In the genomic region with DNA sequence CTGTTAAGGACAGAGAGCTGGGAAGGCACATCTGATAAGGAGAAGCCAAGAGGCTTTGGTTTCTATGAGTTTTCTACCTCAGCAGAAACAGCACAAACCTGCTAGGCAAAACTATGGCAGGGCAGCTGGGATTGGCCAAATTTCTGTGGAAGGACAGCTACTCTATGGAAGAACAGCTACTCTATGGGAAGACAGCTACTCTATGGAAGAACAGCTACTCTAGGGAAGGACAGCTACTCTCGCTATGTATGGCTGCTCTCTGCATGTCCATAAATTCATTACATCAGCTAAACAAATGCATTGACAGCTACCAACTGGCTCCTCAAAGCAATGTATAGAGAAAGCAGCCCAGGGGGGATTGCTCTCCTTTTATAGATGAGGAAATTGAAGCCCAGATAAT, we compare ENCODE assay signal across 27 cellular contexts. TPM values are rescaled to one million over a fixed set of nuclear protein-coding genes. Genes with fewer than 3 reads are reported as not detected.
"Had no signal": no experiment of that assay in that cellular context is flagged by ENCODE, and none has a peak within 500 bp of the region (broad histone marks: within the 10 kb centered on the region; RNA-seq: fewer than 3 reads in every experiment).

No MANE protein-coding gene starts in this region.

- H3K27ac ChIP-seq: epithelial cell of prostate, left lung, prostate gland, skin epidermis, stomach, thyroid gland had no signal

- H3K4me3 ChIP-seq: gastrocnemius medialis, hepatocyte, left lung, lung, prostate gland, right atrium auricular region, skin epidermis, stomach, thyroid gland had no signal

- H3K79me2 ChIP-seq: hepatocyte had no signal

- ATAC-seq: esophagus mucosa; left lung; naive thymus-derived CD8-positive, alpha-beta T cell had no signal

- H3K4me2 ChIP-seq: hepatocyte had no signal

- H3K27me3 ChIP-seq: gastrocnemius medialis, hepatocyte, left lung, right atrium auricular region, stomach, thyroid gland had no signal

- H3K36me3 ChIP-seq: gastrocnemius medialis, left lung, prostate gland, right atrium auricular region, stomach, thyroid gland had no signal

- H3K9me3 ChIP-seq: gastrocnemius medialis, prostate gland, thyroid gland had no signal

- FAIRE-seq: colon, kidney had no signal

- H3K4me1 ChIP-seq: prostate gland, thyroid gland had no signal

- DNase-seq: caudate nucleus; effector CD8-positive, alpha-beta T cell; endodermal cell; gastrocnemius medialis; head of caudate nucleus; kidney; left lung; naive thymus-derived CD8-positive, alpha-beta T cell; nephron progenitor cell; nucleus accumbens; stimulated activated CD4-positive, alpha-beta T cell treated with anti-CD3 and anti-CD28 coated beads, Interleukin-12 subunit alpha, Interleukin-12 subunit beta, amount 100 ng/mL, for 4 hours; stimulated activated CD4-positive, alpha-beta T cell treated with anti-CD3 and anti-CD28 coated beads, Interleukin-1b, Interleukin-23, amount 100 ng/mL, for 48 hours; stimulated activated CD4-positive, alpha-beta T cell treated with anti-CD3 and anti-CD28 coated beads, Interleukin-4, amount 100 ng/mL, for 1 hour; stimulated activated CD8-positive, alpha-beta memory T cell treated with anti-CD3 and anti-CD28 coated beads, Interleukin-4, amount 100 ng/mL, for 48 hours; stimulated activated naive CD4-positive, alpha-beta T cell; stomach; thyroid gland had no signal

- H2AFZ ChIP-seq: hepatocyte had no signal

RNA-seq across cellular contexts. Expression of a gene that starts 24.8 kb away (rescaled TPM):
- total RNA-seq: myocyte; naive thymus-derived CD8-positive, alpha-beta T cell; osteocyte had no signal
- polyA plus RNA-seq: naive thymus-derived CD8-positive, alpha-beta T cell had no signal
